Comparison of ENCODE assay signal across 21 cellular contexts in genomic region chr7:106151459-106152312, GRCh38.
"Had no signal": no experiment of that assay in that cellular context is flagged by ENCODE, and none has a peak within 500 bp of the region (broad histone marks: within the 10 kb centered on the region; RNA-seq: fewer than 3 reads in every experiment).

No MANE protein-coding gene starts in this region.

- H3K36me3 ChIP-seq: tibial artery had no signal

- DNase-seq: activated CD4-positive, alpha-beta T cell treated with anti-CD3 and anti-CD28 coated beads for 4 hours; activated CD4-positive, alpha-beta T cell treated with anti-CD3 and anti-CD28 coated beads, Interleukin-2, amount 50 U/mL, for 48 hours; activated CD4-positive, CD25-positive, alpha-beta regulatory T cell; activated CD8-positive, alpha-beta memory T cell treated with anti-CD3 and anti-CD28 coated beads, Interleukin-2, amount 50 U/mL, for 48 hours; activated naive CD4-positive, alpha-beta T cell treated with Interleukin-2 at 50 U/mL for 16 hours; activated T-cell treated with anti-CD3 and anti-CD28 coated beads, Interleukin-2, amount 50 U/mL, for 48 hours; anterior cingulate cortex; body of pancreas; immature natural killer cell; kidney glomerular epithelial cell; left ventricle myocardium superior; nephron progenitor cell; nucleus accumbens; stimulated activated CD4-positive, alpha-beta T cell treated with anti-CD3 and anti-CD28 coated beads, Interleukin-15, amount 100 ng/mL, for 24 hours; stimulated activated CD4-positive, alpha-beta T cell treated with anti-CD3 and anti-CD28 coated beads, Interleukin-2, amount 100 ng/mL, for 48 hours; stimulated activated naive CD8-positive, alpha-beta T cell treated with anti-CD3 and anti-CD28 coated beads, Interleukin-15, Interleukin-2, amounts not matched to agents 100 U/mL and 50 U/mL, for 24 hours; SW 1271; T-helper 17 cell; tibial artery had no signal

- H3K4me3 Mint-ChIP-seq: immature natural killer cell, nephron progenitor cell, T-helper 17 cell had no signal

- H3K9me3 Mint-ChIP-seq: immature natural killer cell, nephron progenitor cell had no signal

- H3K36me3 Mint-ChIP-seq: immature natural killer cell had no signal

- H3K4me3 ChIP-seq: body of pancreas, smooth muscle cell, tibial artery had no signal

- ATAC-seq: body of pancreas; left ventricle myocardium superior; sciatic nerve; stimulated activated naive CD8-positive, alpha-beta T cell treated with anti-CD3 and anti-CD28 coated beads, Interleukin-15, Interleukin-2, amounts not matched to agents 100 U/mL and 50 U/mL, for 24 hours; T-helper 17 cell had no signal

- H3K27ac Mint-ChIP-seq: immature natural killer cell, nephron progenitor cell, T-helper 17 cell had no signal

- H3K4me1 ChIP-seq: body of pancreas had no signal

- H3K9me3 ChIP-seq: body of pancreas, tibial artery had no signal

- H3K27ac ChIP-seq: body of pancreas, tibial artery had no signal

- H3K27me3 ChIP-seq: body of pancreas, tibial artery had no signal
